ENCODE assay signal across 16 cellular contexts in the genomic region with DNA sequence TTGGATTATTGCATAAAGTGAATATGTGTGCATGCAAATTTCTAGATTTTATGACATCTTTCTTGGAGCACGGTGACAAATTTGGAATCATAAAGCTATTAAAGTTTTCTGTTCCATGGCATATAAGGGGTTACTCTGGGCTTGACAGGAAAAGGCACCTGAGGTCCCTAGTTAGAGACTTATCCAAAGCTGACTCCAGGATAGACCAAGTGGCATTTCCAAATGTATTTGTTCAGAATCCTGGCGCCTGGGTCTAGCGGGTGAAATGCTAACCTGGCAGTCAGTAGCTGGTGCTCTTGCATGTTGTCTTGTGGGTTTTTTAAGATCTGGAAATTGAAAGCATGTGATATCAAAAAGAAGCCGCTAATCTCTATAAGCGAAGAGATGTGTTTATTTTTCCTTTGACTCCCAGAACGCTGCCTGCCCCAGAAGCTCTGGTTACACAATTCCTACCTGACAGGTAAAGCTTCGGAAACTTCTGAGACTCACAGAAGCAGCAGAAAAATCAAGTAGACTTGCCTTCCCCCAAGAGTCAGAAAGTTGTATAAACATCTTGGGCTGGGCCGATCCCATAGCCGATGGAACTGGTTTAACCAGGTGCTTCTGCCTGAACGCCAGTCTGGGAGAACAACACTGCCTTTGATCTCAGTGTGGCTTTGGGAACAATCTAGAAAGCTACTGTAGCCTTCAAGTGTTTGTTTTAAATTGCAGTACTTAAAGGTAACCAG. TPM values are rescaled to one million over a fixed set of nuclear protein-coding genes. Genes with fewer than 3 reads are reported as not detected.
DNase-seq lines count a peak whose midpoint lies in the region; ATAC-seq, FAIRE-seq and TF ChIP-seq lines count a peak whose summit lies in the region.
"Had no signal": no experiment of that assay in that cellular context is flagged by ENCODE, and none has a peak within 500 bp of the region (broad histone marks: within the 10 kb centered on the region; RNA-seq: fewer than 3 reads in every experiment).

No MANE protein-coding gene starts in this region.

- H3K9ac ChIP-seq in K562 (ENCODE audit: insufficient read depth in 1 of 2, low read depth in 2 of 2, low read length in 2 of 2), result no peak overlapping the region

- H3K79me2 ChIP-seq in K562 (ENCODE audit: control insufficient read depth, insufficient read depth, low read length), result no peaks in the 10 kb centered on the region

- H3K9me3 ChIP-seq in K562 (replicated peaks; ENCODE audit: control insufficient read depth, insufficient read depth, low read depth, low read length) (no peaks in the 10 kb centered on the region), left lung (no peaks in the 10 kb centered on the region), upper lobe of right lung (no peaks in the 10 kb centered on the region)
- H3K9me3 ChIP-seq: tibial nerve had no signal

- H2AFZ ChIP-seq in K562 (ENCODE audit: low read depth, low read length), result 0 out of 2 replicates have a peak overlapping the region, but pooled peaks have one; percentile 9

- WGBS in K562 (ENCODE audit: insufficient coverage, low coverage, missing lambda C conversion rate), result 5% methylated on average over 10 of the region's 10 CpGs

- no peak for TF ChIP-seq POLR2A in K562 (conservative IDR thresholded peaks at IDR 0.05)

- ATAC-seq in K562, result peak; percentile 56
- ATAC-seq in left lung, result peak; percentile 92
- peak; percentile 95 for ATAC-seq in upper lobe of right lung
- ATAC-seq in HG02798 (IDR thresholded peaks at IDR 0.05; ENCODE audit: poor library complexity, unreplicated experiment), result no peak
- ATAC-seq: left ventricle myocardium superior, Panc1, T-helper 17 cell had no signal

- TF ChIP-seq EP300 in K562 (IDR thresholded peaks at IDR 0.05; ENCODE audit: low read length), result no peak

- intact Hi-C loops in K562 (cut with micrococcal nuclease), result no loop called here
- intact Hi-C loops in left lung (cut with DNase I), result no loop called here
- intact Hi-C loops in upper lobe of right lung (cut with DNase I), result no loop called here

- DNase-seq in SIG-M5 treated with dmso at 0.1 percent for 504 hours (lab: John Stamatoyannopoulos, UW; ENCODE audit: unreplicated experiment), result peak; percentile 52
- DNase-seq in SIG-M5 (lab: John Stamatoyannopoulos, UW), result no peak
- no peak for DNase-seq in K562 (ENCODE audit: extremely low read depth in 1 of 4, low spot score in 3 of 4)
- DNase-seq in left lung, result peak in 1 of 2 donors; percentile 70
- DNase-seq in upper lobe of right lung, result no peak
- no peak for DNase-seq in cerebellum (ENCODE audit: low spot score)
- DNase-seq in ecto neural progenitor cell (ENCODE audit: low spot score), result no peak
- DNase-seq: activated CD4-positive, alpha-beta T cell treated with anti-CD3 and anti-CD28 coated beads, Interleukin-2, amount 50 U/mL, for 4 hours; effector CD4-positive, alpha-beta T cell; left ventricle myocardium superior; NCI-H2171 treated with DMSO at 0.1 percent for 48 hours; nucleus accumbens; T-helper 17 cell had no signal

- no peak for TF ChIP-seq CTCF in K562 (IDR thresholded peaks at IDR 0.05 in 2 of 3, conservative IDR thresholded peaks at IDR 0.05 in 1 of 3; ENCODE audit: insufficient read depth in 2 of 3, low read depth in 1 of 3, low read length in 3 of 3)
- TF ChIP-seq CTCF in left lung (IDR thresholded peaks at IDR 0.05), result no peak
- TF ChIP-seq CTCF in upper lobe of right lung (IDR thresholded peaks at IDR 0.05), result no peak

- no peak for TF ChIP-seq RAD21 in K562 (CRISPR knock-in tag; conservative IDR thresholded peaks at IDR 0.05 in 1 of 2, IDR thresholded peaks at IDR 0.05 in 1 of 2)

- no TSS peak for BruUV-seq in K562 (replicated peaks; lab: Mats Ljungman, UMichigan)

- H3K4me3 ChIP-seq in K562 (no peak overlapping the region), left lung (no peak overlapping the region), upper lobe of right lung (peak overlapping the region; percentile 19)
- H3K4me3 ChIP-seq: tibial nerve had no signal

- CTCF ChIA-PET in K562 (lab: Yijun Ruan, JAX; ENCODE audit: low intra/inter-chr PET ratio), result no interaction called here

- H3K4me2 ChIP-seq in K562 (ENCODE audit: insufficient read depth, low read length), result no peak overlapping the region

- H3K9me1 ChIP-seq in K562 (ENCODE audit: control insufficient read depth, insufficient read depth, low read length), result no peaks in the 10 kb centered on the region

- no peak for FAIRE-seq in K562 (lab: Jason Lieb, UNC)

- POLR2A ChIA-PET in K562 (lab: Yijun Ruan, JAX), result interaction anchor here (0.5 to 1.8 kb wide), 4 partner anchors 9 to 702 kb away, joined by 3 to 5 read pairs (median 4); partner anchors contain the start of gene ZCCHC4

- in situ Hi-C loops in K562 (cut with MboI), result no loop called here

- no peaks in the 10 kb centered on the region for H3K4me1 ChIP-seq in K562 (replicated peaks in 1 of 2; ENCODE audit: control insufficient read depth in 2 of 2, insufficient read depth in 2 of 2, low read length in 2 of 2)
- no peaks in the 10 kb centered on the region for H3K4me1 ChIP-seq in left lung
- H3K4me1 ChIP-seq in upper lobe of right lung, result no peaks in the 10 kb centered on the region
- H3K4me1 ChIP-seq: tibial nerve had no signal

- H3K27ac ChIP-seq in K562 (ENCODE audit: extremely low read depth, low read depth, low read length) (no peak overlapping the region), left lung (peak overlapping the region; percentile 38 to 70), upper lobe of right lung (peak overlapping the region; percentile 73)
- H3K27ac ChIP-seq: tibial nerve had no signal

- peaks cover 21 to 22% of the 10 kb centered on the region in 2 experiments for H3K27me3 ChIP-seq in K562 (ENCODE audit: control insufficient read depth in 2 of 2, insufficient read depth in 2 of 2, low read length in 2 of 2)
- H3K27me3 ChIP-seq in left lung, result no peaks in the 10 kb centered on the region
- H3K27me3 ChIP-seq in upper lobe of right lung, result no peaks in the 10 kb centered on the region
- H3K27me3 ChIP-seq: tibial nerve had no signal

- H4K20me1 ChIP-seq in K562 (replicated peaks; ENCODE audit: control insufficient read depth, insufficient read depth, low read length), result no peaks in the 10 kb centered on the region

- no peaks in the 10 kb centered on the region for H3K36me3 ChIP-seq in K562 (ENCODE audit: control insufficient read depth, insufficient read depth, low read length)
- H3K36me3 ChIP-seq in left lung, result no peaks in the 10 kb centered on the region
- H3K36me3 ChIP-seq in upper lobe of right lung, result no peaks in the 10 kb centered on the region
- H3K36me3 ChIP-seq: tibial nerve had no signal

TF ChIP-seq in K562, 482 proteins besides CTCF, POLR2A, EP300 and RAD21:
- no peak for TF ChIP-seq IRF1 (CRISPR knock-in tag; IDR thresholded peaks at IDR 0.05; ENCODE audit: borderline replicate concordance)
- TF ChIP-seq ZBTB9 (CRISPR knock-in tag; IDR thresholded peaks at IDR 0.05), result no peak
- TF ChIP-seq ZEB2 (IDR thresholded peaks at IDR 0.05), result no peak
- TF ChIP-seq CEBPG (CRISPR knock-in tag; IDR thresholded peaks at IDR 0.05), result no peak
- 0 out of 4 replicates have a peak, but pooled peaks of 1 of the 2 experiments have one; percentile 1 for TF ChIP-seq CEBPG (tag; conservative IDR thresholded peaks at IDR 0.05 in 1 of 2, IDR thresholded peaks at IDR 0.05 in 1 of 2)

RNA-seq across cellular contexts. Expression of gene ZCCHC4, which starts 12.9 kb away (rescaled TPM):
- 29.2 and 64.5 TPM in 2 replicates for total RNA-seq in K562 (2011; cell fraction: chromatin; rRNA removed; ENCODE audit: low replicate concordance)
- 13.8 and 20.3 TPM in 2 replicates for total RNA-seq in K562 (2011; cell fraction: nucleolus; rRNA removed)
- total RNA-seq in K562 (2011; cell fraction: nucleoplasm; rRNA removed), result 34.8 and 59.5 TPM in 2 replicates
- total RNA-seq in K562 (2014; rRNA removed) (12.9 and 14.0 TPM in 2 replicates), K562 (2014; rRNA removed; fragmentation: Illumina TruSeq; extraction: Trizol) (20.5 and 21.3 TPM in 2 replicates), K562 (2015; rRNA removed; fragmentation: Illumina TruSeq; extraction: Trizol) (18.1 and 19.0 TPM in 2 replicates), K562 (2021) (13.6 and 14.3 TPM in 2 replicates), left lung (10 to 100 TPM in 1 of 2 donors, 1 to 10 TPM in 1; 8.5 to 10.1 TPM), upper lobe of right lung (10.2 TPM), cerebellum (20.6 TPM)
- polyA plus RNA-seq in K562 (2011; rRNA removed) (20.4 and 26.1 TPM in 2 replicates), K562 (2014; fragmentation: Illumina TruSeq; extraction: Trizol) (16.4 and 17.6 TPM in 2 replicates), K562 (2014; fragmentation: Nextera tagmentation; extraction: Ambion mirVana) (1 to 10 TPM; 5.3 to 7.9 TPM), K562 (2014; rRNA removed) (14.3 and 15.2 TPM in 2 replicates)
- 6.8 and 13.3 TPM in 2 replicates for polyA plus RNA-seq in K562 (2011; cell fraction: cytosol; rRNA removed)
- polyA plus RNA-seq in K562 (2011; cell fraction: nucleus; rRNA removed), result 16.1 and 17.8 TPM in 2 replicates
- 8.6 and 9.2 TPM in 2 replicates for polyA plus RNA-seq in K562 (2012)
- 29.0 and 31.1 TPM in 2 replicates for polyA minus RNA-seq in K562 (2011; rRNA and poly(A)+ RNA removed)
- polyA minus RNA-seq in K562 (2011; cell fraction: cytosol; rRNA and poly(A)+ RNA removed), result 11.5 and 12.4 TPM in 2 replicates
- polyA minus RNA-seq in K562 (2011; cell fraction: nucleus; rRNA and poly(A)+ RNA removed), result 25.6 and 45.3 TPM in 2 replicates
